9 cellular contexts compared by ENCODE assay signal in genomic region chr13:105202384-105202783, GRCh38.
DNase-seq lines count a peak whose midpoint lies in the region; ATAC-seq and TF ChIP-seq lines count a peak whose summit lies in the region.
"Had no signal": no experiment of that assay in that cellular context is flagged by ENCODE, and none has a peak within 500 bp of the region (broad histone marks: within the 10 kb centered on the region; RNA-seq: fewer than 3 reads in every experiment).

No MANE protein-coding gene starts in this region.

- H4K20me1 ChIP-seq in Karpas-422 (ENCODE audit: insufficient read depth, low read depth, low read length): no peaks in the 10 kb centered on the region

- H3K4me2 ChIP-seq in Karpas-422 (ENCODE audit: low read depth, low read length, poor library complexity, severe bottlenecking): no peak overlapping the region

- peak; percentile 69 to 79 for TF ChIP-seq RAD21 in liver (IDR thresholded peaks at IDR 0.05)

- H3K9me3 ChIP-seq in liver (ENCODE audit: control insufficient read depth in 4 of 4, low read length in 3 of 4) (no peaks in the 10 kb centered on the region), Karpas-422 (ENCODE audit: low read length) (peaks cover 23% of the 10 kb centered on the region), thyroid gland (no peaks in the 10 kb centered on the region)
- H3K9me3 ChIP-seq: SJSA1 had no signal

- no peak overlapping the region for H3K4me3 ChIP-seq in liver (ENCODE audit: low read depth in 1 of 3, low read length in 3 of 3)
- no peak overlapping the region for H3K4me3 ChIP-seq in Karpas-422 (ENCODE audit: low read length)
- no peak overlapping the region for H3K4me3 ChIP-seq in thyroid gland (replicated peaks in 1 of 3)
- H3K4me3 ChIP-seq: lung, SJSA1 had no signal

- peak; percentile 67 for DNase-seq in HT-29 (ENCODE audit: low spot score)
- peak; percentile 77 for DNase-seq in amniotic epithelial cell (ENCODE audit: low read depth)
- no peak for DNase-seq in Karpas-422
- DNase-seq in NCI-H2196 treated with DMSO at 0.1 percent for 48 hours (lab: John Stamatoyannopoulos, UW; ENCODE audit: unreplicated experiment): no peak
- no peak for DNase-seq in thyroid gland

- intact Hi-C loops in thyroid gland (cut with DNase I): no loop called here

- H3K4me1 ChIP-seq in liver (ENCODE audit: control insufficient read depth in 4 of 4, insufficient read depth in 4 of 4, low read length in 3 of 4) (no peaks in the 10 kb centered on the region), Karpas-422 (ENCODE audit: low read length) (no peaks in the 10 kb centered on the region), thyroid gland (no peaks in the 10 kb centered on the region)
- H3K4me1 ChIP-seq: SJSA1 had no signal

- ATAC-seq in GM18505 (IDR thresholded peaks at IDR 0.05; ENCODE audit: unreplicated experiment): peak; percentile 81

- no peaks in the 10 kb centered on the region for H3K9me2 ChIP-seq in Karpas-422 (replicated peaks; ENCODE audit: insufficient read depth, low read length)

- TF ChIP-seq POLR2A in GM18505 (IDR thresholded peaks at IDR 0.05; ENCODE audit: borderline replicate concordance, extremely low read depth, insufficient read depth, insufficient read length) (no peak), thyroid gland (IDR thresholded peaks at IDR 0.05) (no peak)

- H2AFZ ChIP-seq in Karpas-422 (ENCODE audit: low read length): no peak overlapping the region

- no peaks in the 10 kb centered on the region for H3K36me3 ChIP-seq in liver (ENCODE audit: control insufficient read depth in 4 of 4, insufficient read depth in 3 of 4, low read depth in 1 of 4, low read length in 3 of 4)
- H3K36me3 ChIP-seq in Karpas-422 (ENCODE audit: insufficient read depth, low read length): no peaks in the 10 kb centered on the region
- no peaks in the 10 kb centered on the region for H3K36me3 ChIP-seq in thyroid gland
- H3K36me3 ChIP-seq: SJSA1 had no signal

- no peaks in the 10 kb centered on the region for H3K79me2 ChIP-seq in Karpas-422 (ENCODE audit: low read length)

- TF ChIP-seq CTCF in liver (IDR thresholded peaks at IDR 0.05; ENCODE audit: low read depth, low read length, missing input control) (peak; percentile 47), thyroid gland (IDR thresholded peaks at IDR 0.05) (peak in 3 of 6 experiments; percentile 36 to 49 (median 38))

- H3K9ac ChIP-seq in liver (ENCODE audit: low read depth in 1 of 2, low read length in 2 of 2): no peak overlapping the region
- no peak overlapping the region for H3K9ac ChIP-seq in Karpas-422 (ENCODE audit: low read length)

- H3K27ac ChIP-seq in liver (ENCODE audit: low read depth in 1 of 2, low read length in 2 of 2) (no peak overlapping the region), Karpas-422 (ENCODE audit: low read length) (no peak overlapping the region), thyroid gland (no peak overlapping the region)
- H3K27ac ChIP-seq: SJSA1 had no signal

- H3K27me3 ChIP-seq in liver (ENCODE audit: control insufficient read depth in 4 of 4, insufficient read depth in 4 of 4, low read length in 3 of 4): no peaks in the 10 kb centered on the region
- no peaks in the 10 kb centered on the region for H3K27me3 ChIP-seq in Karpas-422 (ENCODE audit: low read length)
- no peaks in the 10 kb centered on the region for H3K27me3 ChIP-seq in thyroid gland
- H3K27me3 ChIP-seq: SJSA1 had no signal

TF ChIP-seq in liver, 16 proteins besides CTCF, POLR2A, EP300 and RAD21:
- no peak for TF ChIP-seq REST (IDR thresholded peaks at IDR 0.05)
- TF ChIP-seq YY1 (IDR thresholded peaks at IDR 0.05): no peak
- no peak for TF ChIP-seq FOXA2 (IDR thresholded peaks at IDR 0.05)
- no peak for TF ChIP-seq JUND (IDR thresholded peaks at IDR 0.05)
- TF ChIP-seq TAF1 (conservative IDR thresholded peaks at IDR 0.05): no peak
- TF ChIP-seq HNF4G (IDR thresholded peaks at IDR 0.05): no peak
- no peak for TF ChIP-seq FOXA1 (IDR thresholded peaks at IDR 0.05)
- TF ChIP-seq ATF3 (IDR thresholded peaks at IDR 0.05): no peak
- TF ChIP-seq MAX (IDR thresholded peaks at IDR 0.05): no peak
- TF ChIP-seq EGR1 (IDR thresholded peaks at IDR 0.05; ENCODE audit: low read depth in 2 of 2): no peak
- TF ChIP-seq ZBTB33 (IDR thresholded peaks at IDR 0.05): no peak

Comparison
In these comparisons a context has a peak if more than half of its experiments do, and no peak if none do; other contexts are left out.
1. DNase-seq: peak in HT-29 (single experiment) and amniotic epithelial cell (single experiment); none in Karpas-422 (single experiment), NCI-H2196 treated with DMSO at 0.1 percent for 48 hours (single experiment) and thyroid gland (0 of 2).